ENCODE assay signal across 20 cellular contexts in genomic region chr15:71736286-71736947, GRCh38.
"Had no signal": no experiment of that assay in that cellular context is flagged by ENCODE, and none has a peak within 500 bp of the region (broad histone marks: within the 10 kb centered on the region; RNA-seq: fewer than 3 reads in every experiment).

No MANE protein-coding gene starts in this region.

- H3K9me3 ChIP-seq: adrenal gland, right atrium auricular region, tibial artery had no signal

- H3K27me3 ChIP-seq: adrenal gland, right atrium auricular region, tibial artery had no signal

- H3K4me3 Mint-ChIP-seq: naive thymus-derived CD4-positive, alpha-beta T cell; neural crest cell; stimulated activated naive CD8-positive, alpha-beta T cell treated with anti-CD3 and anti-CD28 coated beads, Interleukin-15, amount 100 ng/mL, for 72 hours; T-helper 1 cell treated with Interleukin-12 subunit alpha and Interleukin-12 subunit beta and Interleukin-4 antibody, amounts not matched to agents 30 μg/mL and 1 μg/mL, for 36 hours; WTC11 had no signal

- H3K9me3 Mint-ChIP-seq: activated naive CD4-positive, alpha-beta T cell treated with anti-CD3 and anti-CD28 coated beads, Interleukin-2, amount 50 U/mL, for 72 hours; naive thymus-derived CD4-positive, alpha-beta T cell; neural crest cell; stimulated activated naive CD8-positive, alpha-beta T cell treated with anti-CD3 and anti-CD28 coated beads, Interleukin-15, amount 100 ng/mL, for 72 hours; T-helper 1 cell treated with Interleukin-12 subunit alpha and Interleukin-12 subunit beta and Interleukin-4 antibody, amounts not matched to agents 30 μg/mL and 1 μg/mL, for 36 hours had no signal

- DNase-seq: activated T-cell treated with anti-CD3 and anti-CD28 coated beads, Interleukin-2, amount 50 U/mL, for 1 hour; adrenal gland; central memory CD4-positive, alpha-beta T cell; effector memory CD4-positive, alpha-beta T cell; foreskin melanocyte; hippocampal formation; mesenchymal stem cell; naive thymus-derived CD4-positive, alpha-beta T cell; stimulated activated CD4-positive, alpha-beta T cell treated with anti-CD3 and anti-CD28 coated beads, Interleukin-12 subunit alpha, Interleukin-12 subunit beta, amount 100 ng/mL, for 4 hours; stimulated activated naive CD8-positive, alpha-beta T cell treated with anti-CD3 and anti-CD28 coated beads, Interleukin-15, amount 100 ng/mL, for 72 hours; T1000; tibial artery had no signal

- H3K36me3 ChIP-seq: adrenal gland, right atrium auricular region had no signal

- H3K4me1 Mint-ChIP-seq: naive thymus-derived CD4-positive, alpha-beta T cell; neural crest cell; stimulated activated naive CD8-positive, alpha-beta T cell treated with anti-CD3 and anti-CD28 coated beads, Interleukin-15, amount 100 ng/mL, for 72 hours; WTC11 had no signal

- H3K4me3 ChIP-seq: adrenal gland, right atrium auricular region, tibial artery had no signal

- FAIRE-seq: astrocyte had no signal

- H3K36me3 Mint-ChIP-seq: activated naive CD4-positive, alpha-beta T cell treated with anti-CD3 and anti-CD28 coated beads, Interleukin-2, amount 50 U/mL, for 72 hours; WTC11 had no signal

- H3K27ac Mint-ChIP-seq: activated naive CD4-positive, alpha-beta T cell treated with anti-CD3 and anti-CD28 coated beads, Interleukin-2, amount 50 U/mL, for 72 hours; naive thymus-derived CD4-positive, alpha-beta T cell; progenitor cell of endocrine pancreas; stimulated activated naive CD8-positive, alpha-beta T cell treated with anti-CD3 and anti-CD28 coated beads, Interleukin-15, amount 100 ng/mL, for 72 hours; T-helper 1 cell treated with Interleukin-12 subunit alpha and Interleukin-12 subunit beta and Interleukin-4 antibody, amounts not matched to agents 30 μg/mL and 1 μg/mL, for 36 hours; WTC11 had no signal

- H3K4me1 ChIP-seq: adrenal gland, right atrium auricular region, tibial artery had no signal

- H3K27ac ChIP-seq: adrenal gland, right atrium auricular region, tibial artery had no signal

- ATAC-seq: activated naive CD4-positive, alpha-beta T cell treated with anti-CD3 and anti-CD28 coated beads, Interleukin-2, amount 50 U/mL, for 72 hours; esophagus mucosa; naive thymus-derived CD4-positive, alpha-beta T cell; stimulated activated naive CD8-positive, alpha-beta T cell treated with anti-CD3 and anti-CD28 coated beads, Interleukin-15, amount 100 ng/mL, for 72 hours; WTC11 had no signal
